Comparison of ENCODE assay signal across 10 cellular contexts in the genomic region with DNA sequence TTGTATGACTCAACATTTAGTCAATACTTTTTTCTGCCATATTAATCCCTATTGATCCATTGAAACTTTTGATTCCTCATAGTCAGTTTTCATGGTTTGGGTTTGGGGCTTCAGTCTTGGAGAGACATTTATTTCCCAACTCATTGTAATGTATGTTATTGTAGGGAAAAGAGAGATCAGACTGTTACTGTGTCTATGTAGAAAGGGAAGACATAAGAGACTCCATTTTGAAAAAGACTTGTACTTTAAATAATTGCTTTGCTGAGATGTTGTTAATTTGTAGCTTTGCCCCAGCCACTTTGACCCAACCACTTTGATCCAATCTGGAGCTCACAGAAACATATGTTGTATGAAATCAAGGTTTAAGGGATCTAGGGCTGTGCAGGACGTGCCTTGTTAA. TPM values are rescaled to one million over a fixed set of nuclear protein-coding genes. Genes with fewer than 3 reads are reported as not detected.
"Had no signal": no experiment of that assay in that cellular context is flagged by ENCODE, and none has a peak within 500 bp of the region (broad histone marks: within the 10 kb centered on the region; RNA-seq: fewer than 3 reads in every experiment).

No MANE protein-coding gene starts in this region.

RNA-seq across cellular contexts. Expression of gene HORMAD1, which starts 11.7 kb away (rescaled TPM):
- total RNA-seq: endothelial cell of umbilical vein, epithelial cell of proximal tubule, fibroblast of lung, foreskin keratinocyte, left ventricle myocardium inferior, mammary epithelial cell, mucosa of gallbladder had no signal
- polyA plus RNA-seq: endothelial cell of umbilical vein, fibroblast of lung, foreskin keratinocyte, heart left ventricle, hepatocyte, immature natural killer cell, mammary epithelial cell had no signal
